ENCODE assay signal across 15 cellular contexts in the genomic region with DNA sequence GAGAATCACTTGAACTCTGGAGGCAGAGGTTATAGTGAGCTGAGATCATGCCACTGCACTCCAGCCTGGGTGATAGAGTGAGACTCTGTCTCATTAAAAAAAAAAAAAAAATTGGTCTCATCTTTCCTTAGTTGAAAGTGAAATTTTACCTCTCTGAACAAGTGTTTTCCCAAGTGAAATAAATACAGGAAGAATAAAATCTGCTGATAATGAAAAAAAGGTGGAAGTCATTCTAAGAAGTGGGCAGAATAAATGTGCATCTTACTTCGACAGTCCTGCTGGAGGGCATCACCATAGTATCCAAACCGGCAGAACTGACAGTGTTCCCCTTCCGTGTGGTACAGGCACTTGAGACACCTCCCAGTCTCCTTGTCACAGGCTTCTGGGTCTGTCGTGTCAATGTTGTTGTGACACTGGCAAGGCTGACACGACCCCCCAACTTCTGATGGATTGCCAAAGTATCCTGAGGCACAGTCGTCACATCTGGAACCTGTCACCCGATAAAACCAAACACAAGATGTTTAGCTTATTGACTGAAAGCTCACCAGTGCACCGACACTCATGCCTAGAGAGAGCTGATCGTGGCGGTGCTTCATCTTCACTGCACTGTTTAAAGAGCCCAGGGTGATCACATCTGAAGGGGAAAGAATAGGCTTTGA. TPM values are rescaled to one million over a fixed set of nuclear protein-coding genes. Genes with fewer than 3 reads are reported as not detected.
DNase-seq lines count a peak whose midpoint lies in the region; ATAC-seq and TF ChIP-seq lines count a peak whose summit lies in the region.
"Had no signal": no experiment of that assay in that cellular context is flagged by ENCODE, and none has a peak within 500 bp of the region (broad histone marks: within the 10 kb centered on the region; RNA-seq: fewer than 3 reads in every experiment).

No MANE protein-coding gene starts in this region.

- H3K27me3 ChIP-seq in PC-9 (ENCODE audit: insufficient read depth, low read depth) (no peaks in the 10 kb centered on the region), ectodermal cell (ENCODE audit: control insufficient read depth, insufficient read depth, low read length, poor library complexity, severe bottlenecking) (no peaks in the 10 kb centered on the region), upper lobe of left lung (no peaks in the 10 kb centered on the region)
- H3K27me3 ChIP-seq: dorsolateral prefrontal cortex had no signal

- no peaks in the 10 kb centered on the region for H4K20me1 ChIP-seq in PC-9 (ENCODE audit: insufficient read depth)

- no TSS peak for BruUV-seq in PC-9 (replicated peaks; lab: Mats Ljungman, UMichigan)

- H3K4me1 ChIP-seq in PC-9 (replicated peaks; ENCODE audit: insufficient read depth) = peaks cover 69% of the 10 kb centered on the region
- peaks cover 27% of the 10 kb centered on the region for H3K4me1 ChIP-seq in ectodermal cell (ENCODE audit: control insufficient read depth, insufficient read depth, low read length)
- H3K4me1 ChIP-seq in upper lobe of left lung = peaks cover 8 to 21% (median 17%) of the 10 kb centered on the region in 4 donors

- H3K27ac ChIP-seq in PC-9 (peak overlapping the region; percentile 86), ectodermal cell (ENCODE audit: insufficient read depth, low read depth, low read length, poor library complexity, severe bottlenecking) (peak overlapping the region; percentile 1), upper lobe of left lung (peak overlapping the region in 1 of 4 donors; percentile 35)

- H3K4me2 ChIP-seq in PC-9 = peak overlapping the region; percentile 58

- no peak for ATAC-seq in HG02970 (IDR thresholded peaks at IDR 0.05; ENCODE audit: low FRiP score, unreplicated experiment)
- ATAC-seq in upper lobe of left lung (ENCODE audit: low FRiP score in 2 of 2) = no peak
- ATAC-seq: activated CD8-positive, alpha-beta memory T cell treated with anti-CD3 and anti-CD28 coated beads, Interleukin-2, amount 10 ng/mL, durations not matched to agents 7 days and 5 days; activated naive CD8-positive, alpha-beta T cell treated with anti-CD3 and anti-CD28 coated beads, Interleukin-2, amount 50 U/mL, for 24 hours; right cardiac atrium had no signal

- intact Hi-C loops in PC-9 (cut with micrococcal nuclease; ENCODE audit: unreplicated experiment) = loop anchor here (2.0 kb wide), 1 partner anchor 75 kb away; no protein-coding TSS in a partner anchor

- peaks cover 74% of the 10 kb centered on the region for H3F3A ChIP-seq in PC-9 (ENCODE audit: insufficient read depth, low read depth)

- H3K27me3 Mint-ChIP-seq in neural crest cell (ENCODE audit: low read depth) (no peaks in the 10 kb centered on the region), type B pancreatic cell (no peaks in the 10 kb centered on the region)

- TF ChIP-seq CTCF in PC-9 (conservative IDR thresholded peaks at IDR 0.05) = no peak
- TF ChIP-seq CTCF in neural crest cell (conservative IDR thresholded peaks at IDR 0.05) = no peak
- TF ChIP-seq CTCF in type B pancreatic cell (conservative IDR thresholded peaks at IDR 0.05) = no peak
- TF ChIP-seq CTCF in upper lobe of left lung (IDR thresholded peaks at IDR 0.05) = no peak

- POLR2A ChIA-PET in PC-9 (lab: Charles Lee; ENCODE audit: unreplicated experiment) = interaction anchor here (0.7 kb wide), 2 partner anchors 10 to 346 kb away, joined by 3 to 5 read pairs; no protein-coding TSS in a partner anchor

- H3K36me3 ChIP-seq in PC-9 (ENCODE audit: low read depth) (peaks cover 32% of the 10 kb centered on the region), ectodermal cell (ENCODE audit: control insufficient read depth, insufficient read depth, low read length) (peaks cover 8% of the 10 kb centered on the region), upper lobe of left lung (peaks cover 0 to 44% (median 2%) of the 10 kb centered on the region in 4 donors)

- H3K9me3 ChIP-seq in PC-9 (ENCODE audit: insufficient read depth, low read depth) (no peaks in the 10 kb centered on the region), ectodermal cell (ENCODE audit: control insufficient read depth, low read length) (no peaks in the 10 kb centered on the region), upper lobe of left lung (no peaks in the 10 kb centered on the region)
- H3K9me3 ChIP-seq: HAP-1 had no signal

- no peak overlapping the region for H3K27ac Mint-ChIP-seq in neural crest cell (ENCODE audit: unreplicated experiment)
- H3K27ac Mint-ChIP-seq in type B pancreatic cell = peak overlapping the region; percentile 89
- H3K27ac Mint-ChIP-seq: activated CD8-positive, alpha-beta memory T cell treated with anti-CD3 and anti-CD28 coated beads, Interleukin-2, amount 10 ng/mL, durations not matched to agents 7 days and 5 days; activated naive CD8-positive, alpha-beta T cell treated with anti-CD3 and anti-CD28 coated beads, Interleukin-2, amount 50 U/mL, for 24 hours had no signal

- H3K9me2 ChIP-seq in PC-9 (ENCODE audit: insufficient read depth) = no peaks in the 10 kb centered on the region

- H3K4me3 Mint-ChIP-seq in neural crest cell = peak overlapping the region; percentile 16
- H3K4me3 Mint-ChIP-seq in type B pancreatic cell = no peak overlapping the region
- H3K4me3 Mint-ChIP-seq: activated CD8-positive, alpha-beta memory T cell treated with anti-CD3 and anti-CD28 coated beads, Interleukin-2, amount 10 ng/mL, durations not matched to agents 7 days and 5 days; activated naive CD8-positive, alpha-beta T cell treated with anti-CD3 and anti-CD28 coated beads, Interleukin-2, amount 50 U/mL, for 24 hours had no signal

- H2AFZ ChIP-seq in PC-9 = no peak overlapping the region

- WGBS in ectodermal cell, 2 experiments = 87 to 91% methylated on average over 10 of the region's 10 CpGs
- WGBS in upper lobe of left lung, 2 donors = 74 to 80% methylated on average over 8 to 10 of the region's 10 CpGs

- CTCF ChIA-PET in PC-9 (lab: Charles Lee) = interaction anchor here (0.6 to 1.0 kb wide), 2 partner anchors 62 to 74 kb away, joined by 3 to 4 read pairs; a partner anchor contains a TSS

- DNase-seq in PC-9 = no peak
- DNase-seq in neural crest cell (ENCODE audit: low read depth, low spot score) = no peak
- DNase-seq in type B pancreatic cell (ENCODE audit: extremely low spot score, unreplicated experiment) = no peak
- no peak for DNase-seq in upper lobe of left lung
- no peak for DNase-seq in COLO668 (lab: John Stamatoyannopoulos, UW; ENCODE audit: unreplicated experiment)
- DNase-seq: activated CD4-positive, alpha-beta T cell treated with anti-CD3 and anti-CD28 coated beads for 4 hours; activated CD8-positive, alpha-beta memory T cell treated with anti-CD3 and anti-CD28 coated beads, Interleukin-2, amount 10 ng/mL, durations not matched to agents 7 days and 5 days; activated naive CD8-positive, alpha-beta T cell treated with anti-CD3 and anti-CD28 coated beads, Interleukin-2, amount 50 U/mL, for 24 hours; dorsolateral prefrontal cortex; NCI-H2029 treated with DMSO at 0.1 percent for 48 hours; right cardiac atrium; stimulated activated CD4-positive, alpha-beta T cell treated with anti-CD3 and anti-CD28 coated beads, Interleukin-15, amount 100 ng/mL, for 24 hours had no signal

- H3K9me3 Mint-ChIP-seq in neural crest cell (no peaks in the 10 kb centered on the region), type B pancreatic cell (no peaks in the 10 kb centered on the region)
- H3K9me3 Mint-ChIP-seq: activated naive CD8-positive, alpha-beta T cell treated with anti-CD3 and anti-CD28 coated beads, Interleukin-2, amount 50 U/mL, for 24 hours had no signal

- H3K36me3 Mint-ChIP-seq in neural crest cell (ENCODE audit: low read depth) (peaks cover 21% of the 10 kb centered on the region), type B pancreatic cell (peaks cover 50% of the 10 kb centered on the region)
- H3K36me3 Mint-ChIP-seq: activated CD8-positive, alpha-beta memory T cell treated with anti-CD3 and anti-CD28 coated beads, Interleukin-2, amount 10 ng/mL, durations not matched to agents 7 days and 5 days had no signal

- no peak for TF ChIP-seq EP300 in upper lobe of left lung (IDR thresholded peaks at IDR 0.05)

- TF ChIP-seq POLR2A in upper lobe of left lung (IDR thresholded peaks at IDR 0.05) = no peak

- H3K4me3 ChIP-seq in PC-9 (no peak overlapping the region), ectodermal cell (ENCODE audit: insufficient read depth, low read depth, low read length) (no peak overlapping the region), upper lobe of left lung (no peak overlapping the region)
- H3K4me3 ChIP-seq: dorsolateral prefrontal cortex, HAP-1 had no signal

- H3K4me1 Mint-ChIP-seq in neural crest cell (peaks cover 60% of the 10 kb centered on the region), type B pancreatic cell (ENCODE audit: unreplicated experiment) (peaks cover 26% of the 10 kb centered on the region)
- H3K4me1 Mint-ChIP-seq: activated CD8-positive, alpha-beta memory T cell treated with anti-CD3 and anti-CD28 coated beads, Interleukin-2, amount 10 ng/mL, durations not matched to agents 7 days and 5 days; activated naive CD8-positive, alpha-beta T cell treated with anti-CD3 and anti-CD28 coated beads, Interleukin-2, amount 50 U/mL, for 24 hours had no signal

- peaks cover 10% of the 10 kb centered on the region; the same call in 1 of the 2 replicates for H3K79me2 ChIP-seq in PC-9 (ENCODE audit: low read depth)

RNA-seq across cellular contexts. Expression of a gene that starts 49.6 kb away (rescaled TPM):
- 236 and 242 TPM in 2 replicates for total RNA-seq in PC-9 (2021)
- polyA plus RNA-seq in ectodermal cell (2013, experiment 1 of 4) = 107 TPM
- polyA plus RNA-seq in ectodermal cell (2013, experiment 2 of 4) = 105 TPM
- polyA plus RNA-seq in ectodermal cell (2013, experiment 3 of 4) = 85.6 TPM
- polyA plus RNA-seq in ectodermal cell (2013, experiment 4 of 4) = 100 TPM
- 127 and 131 TPM in 2 replicates for total RNA-seq in neural crest cell
- 141 and 226 TPM in 2 replicates for total RNA-seq in type B pancreatic cell (ENCODE audit: low replicate concordance)
- 100 to 1,000 TPM; 100 to 443 (median 135) TPM for total RNA-seq in upper lobe of left lung
- total RNA-seq: activated CD8-positive, alpha-beta memory T cell treated with anti-CD3 and anti-CD28 coated beads, Interleukin-2, amount 10 ng/mL, durations not matched to agents 7 days and 5 days had no signal
